14 cellular contexts compared by ENCODE assay signal in the genomic region with DNA sequence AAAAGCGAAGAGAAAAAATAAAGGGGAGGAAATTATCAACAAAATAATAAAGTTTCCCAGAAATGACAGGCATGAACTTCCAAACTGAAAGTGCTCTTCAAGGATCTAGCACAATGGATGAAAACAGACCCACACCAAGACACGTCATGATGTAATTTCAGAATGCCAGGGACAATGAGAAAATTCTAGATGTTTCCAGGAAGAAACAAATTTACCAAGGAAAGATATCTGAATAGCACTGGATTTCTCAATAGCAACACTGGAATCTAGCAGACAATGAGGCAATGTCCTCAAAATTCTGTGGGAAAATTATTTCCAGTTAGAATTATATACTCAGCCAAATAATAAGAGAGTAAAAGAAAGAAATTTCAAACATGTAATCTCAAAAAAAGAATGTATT. TPM values are rescaled to one million over a fixed set of nuclear protein-coding genes. Genes with fewer than 3 reads are reported as not detected.
A peak's percentile ranks its signal among the peaks of the same experiment; 100 is the strongest.
DNase-seq lines count a peak whose midpoint lies in the region; ATAC-seq and TF ChIP-seq lines count a peak whose summit lies in the region.
"Had no signal": no experiment of that assay in that cellular context is flagged by ENCODE, and none has a peak within 500 bp of the region (broad histone marks: within the 10 kb centered on the region; RNA-seq: fewer than 3 reads in every experiment).

No MANE protein-coding gene starts in this region.

- no peak overlapping the region for H3K18ac ChIP-seq in mesenchymal stem cell (ENCODE audit: low read depth in 1 of 2, low read length in 2 of 2)

- no peak overlapping the region for H3K23ac ChIP-seq in mesenchymal stem cell (ENCODE audit: low read length in 2 of 2)

- H2BK5ac ChIP-seq in mesenchymal stem cell (ENCODE audit: low read depth, low read length, poor library complexity, severe bottlenecking), result no peak overlapping the region

- H3K14ac ChIP-seq in mesenchymal stem cell (ENCODE audit: low read length in 2 of 2), result no peak overlapping the region

- TF ChIP-seq EP300 in suprapubic skin (IDR thresholded peaks at IDR 0.05), result no peak

- TF ChIP-seq POLR2A in suprapubic skin (IDR thresholded peaks at IDR 0.05), result no peak

- H3K36me3 ChIP-seq in mesenchymal stem cell (ENCODE audit: control insufficient read depth in 1 of 2, insufficient read depth in 2 of 2, low read depth in 1 of 2, low read length in 2 of 2) (no peaks in the 10 kb centered on the region), suprapubic skin (no peaks in the 10 kb centered on the region)
- H3K36me3 ChIP-seq: prostate gland had no signal

- H4K8ac ChIP-seq in mesenchymal stem cell (ENCODE audit: low read length), result no peak overlapping the region

- H3K4me1 ChIP-seq in mesenchymal stem cell (ENCODE audit: control insufficient read depth, insufficient read depth, low read depth, low read length), result peaks cover 3% of the 10 kb centered on the region
- peaks cover 12% of the 10 kb centered on the region for H3K4me1 ChIP-seq in suprapubic skin
- H3K4me1 ChIP-seq: prostate gland had no signal

- no peak for ATAC-seq in GM21529 (IDR thresholded peaks at IDR 0.05; ENCODE audit: unreplicated experiment)

- H3K4me3 ChIP-seq in dorsolateral prefrontal cortex, result no peak overlapping the region
- no peak overlapping the region for H3K4me3 ChIP-seq in mesenchymal stem cell (ENCODE audit: insufficient read depth in 1 of 2, low read depth in 1 of 2, low read length in 2 of 2)
- no peak overlapping the region for H3K4me3 ChIP-seq in suprapubic skin
- H3K4me3 ChIP-seq: prostate gland had no signal

- H4K91ac ChIP-seq in mesenchymal stem cell (ENCODE audit: low read length), result no peak overlapping the region

- intact Hi-C loops in dorsolateral prefrontal cortex (cut with DNase I), result no loop called here

- H3K4ac ChIP-seq in mesenchymal stem cell (ENCODE audit: low read depth in 1 of 2, low read length in 2 of 2), result no peak overlapping the region

- DNase-seq in NCI-H226 (peak; percentile 56), dorsolateral prefrontal cortex (no peak), mesenchymal stem cell (peak; percentile 52), suprapubic skin (ENCODE audit: low spot score in 2 of 2) (no peak), NCI-H446 (lab: John Stamatoyannopoulos, UW) (no peak), NCI-H187 (lab: John Stamatoyannopoulos, UW) (no peak)
- DNase-seq in stimulated activated CD4-positive, alpha-beta T cell treated with anti-CD3 and anti-CD28 coated beads, Interleukin-12 subunit alpha, Interleukin-12 subunit beta, amount 100 ng/mL, for 4 hours, result no peak
- DNase-seq: CD8-positive, alpha-beta memory T cell; effector CD8-positive, alpha-beta T cell; NCI-H2081 treated with DMSO at 0.1 percent for 48 hours; SK-N-SH had no signal

- no peak overlapping the region for H2BK12ac ChIP-seq in mesenchymal stem cell (ENCODE audit: low read length in 2 of 2)

- no peak for TF ChIP-seq CTCF in dorsolateral prefrontal cortex (IDR thresholded peaks at IDR 0.05 in 54 of 56, conservative IDR thresholded peaks at IDR 0.05 in 2 of 56; ENCODE audit: low read depth in 1 of 56, partially characterized antibody in 56 of 56)
- no peak for TF ChIP-seq CTCF in suprapubic skin (IDR thresholded peaks at IDR 0.05)

- no peak overlapping the region for H2AFZ ChIP-seq in mesenchymal stem cell (ENCODE audit: low read depth, low read length)

- WGBS in mesenchymal stem cell, result 89% methylated on average over 1 of the region's 2 CpGs
- 78% methylated on average over 2 of the region's 2 CpGs for WGBS in suprapubic skin

- peak overlapping the region; percentile 40 for H3K9ac ChIP-seq in mesenchymal stem cell (ENCODE audit: low read length)
- H3K9ac ChIP-seq: SK-N-SH had no signal

- no peaks in the 10 kb centered on the region for H3K27me3 ChIP-seq in dorsolateral prefrontal cortex
- no peaks in the 10 kb centered on the region for H3K27me3 ChIP-seq in mesenchymal stem cell (ENCODE audit: control insufficient read depth in 1 of 2, insufficient read depth in 1 of 2, low read length in 2 of 2)
- no peaks in the 10 kb centered on the region for H3K27me3 ChIP-seq in suprapubic skin

- peak overlapping the region in 51 of 59 donors; percentile 3 to 82 (median 62) for H3K27ac ChIP-seq in dorsolateral prefrontal cortex
- H3K27ac ChIP-seq in mesenchymal stem cell (ENCODE audit: low read length, poor library complexity, severe bottlenecking), result no peak overlapping the region
- H3K27ac ChIP-seq in suprapubic skin, result peak overlapping the region; percentile 52
- H3K27ac ChIP-seq: prostate gland, VCaP had no signal

- no peak overlapping the region for H3K4me2 ChIP-seq in mesenchymal stem cell (ENCODE audit: low read length, poor library complexity, severe bottlenecking)
- H3K4me2 ChIP-seq: SK-N-SH had no signal

- H2BK15ac ChIP-seq in mesenchymal stem cell (ENCODE audit: low read depth, poor library complexity, severe bottlenecking), result no peak overlapping the region

- no peak overlapping the region for H2AK5ac ChIP-seq in mesenchymal stem cell (ENCODE audit: low read length, severe bottlenecking)

- H2BK120ac ChIP-seq in mesenchymal stem cell (ENCODE audit: low read depth, low read length), result no peak overlapping the region

- H3K79me1 ChIP-seq in mesenchymal stem cell (replicated peaks; ENCODE audit: low read length, poor library complexity, severe bottlenecking), result peaks cover 14% of the 10 kb centered on the region

- no peaks in the 10 kb centered on the region for H3K9me3 ChIP-seq in mesenchymal stem cell (ENCODE audit: control insufficient read depth, low read length)
- H3K9me3 ChIP-seq in suprapubic skin, result no peaks in the 10 kb centered on the region
- H3K9me3 ChIP-seq: prostate gland, SK-N-SH had no signal

RNA-seq across cellular contexts. Expression of gene DENND5A, which starts 46.0 kb away (rescaled TPM):
- total RNA-seq in dorsolateral prefrontal cortex (100 to 1,000 TPM; 128 to 331 (median 174) TPM), suprapubic skin (10 to 100 TPM; 30.4 to 52.9 (median 36.4) TPM)
- 55.3 TPM for polyA plus RNA-seq in mesenchymal stem cell (2013, experiment 1 of 2)
- 56.6 TPM for polyA plus RNA-seq in mesenchymal stem cell (2013, experiment 2 of 2)

Comparison
In these comparisons a context has a peak if more than half of its experiments do, and no peak if none do; other contexts are left out.
1. DNase-seq: peak in NCI-H226 (single experiment) and mesenchymal stem cell (single experiment); none in dorsolateral prefrontal cortex (0 of 10), suprapubic skin (0 of 2), NCI-H446 (0 of 2), NCI-H187 (0 of 2) and stimulated activated CD4-positive, alpha-beta T cell treated with anti-CD3 and anti-CD28 coated beads, Interleukin-12 subunit alpha, Interleukin-12 subunit beta, amount 100 ng/mL, for 4 hours (single experiment).